In the genomic region with DNA sequence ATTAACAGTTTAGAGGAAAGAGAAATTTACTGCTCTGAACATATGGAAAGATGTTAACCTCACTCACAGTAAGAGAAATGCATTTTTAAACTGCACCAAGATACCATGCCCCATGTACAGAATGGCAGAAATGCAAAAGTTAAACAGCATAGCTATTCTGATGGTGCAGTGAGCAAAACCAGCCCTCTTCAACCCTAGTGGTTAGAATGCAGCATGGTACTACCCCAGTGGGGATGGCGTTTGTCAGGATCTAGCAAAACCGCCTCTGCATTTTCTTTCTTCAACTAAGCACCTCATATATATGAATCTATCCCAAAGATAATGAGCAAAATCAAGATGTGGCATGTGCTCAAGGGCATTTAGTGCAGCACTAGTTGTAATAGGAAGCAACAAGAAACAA, we compare ENCODE assay signal across 23 cellular contexts.
A peak's percentile ranks its signal among the peaks of the same experiment; 100 is the strongest.
DNase-seq lines count a peak whose midpoint lies in the region; ATAC-seq, FAIRE-seq and TF ChIP-seq lines count a peak whose summit lies in the region.
"Had no signal": no experiment of that assay in that cellular context is flagged by ENCODE, and none has a peak within 500 bp of the region (broad histone marks: within the 10 kb centered on the region; RNA-seq: fewer than 3 reads in every experiment).

No MANE protein-coding gene starts in this region.

- SMC1A ChIA-PET in GM12878 (lab: Charles Lee; ENCODE audit: uncharacterized antibody, unreplicated experiment): interaction anchor here (0.6 to 1.6 kb wide), 3 partner anchors 10 to 233 kb away, joined by 3 to 4 read pairs (median 3); no protein-coding TSS in a partner anchor

- H3K27me3 ChIP-seq in HCT116 (ENCODE audit: insufficient read depth, low read length): no peaks in the 10 kb centered on the region
- no peaks in the 10 kb centered on the region for H3K27me3 ChIP-seq in GM12878 (replicated peaks in 1 of 2; ENCODE audit: control insufficient read depth in 2 of 2, insufficient read depth in 2 of 2, low read length in 1 of 2)
- no peaks in the 10 kb centered on the region for H3K27me3 ChIP-seq in mesendoderm (ENCODE audit: insufficient read depth, low read length, poor library complexity)
- H3K27me3 ChIP-seq: BE2C, MG63, SJCRH30 had no signal

- H3K27ac Mint-ChIP-seq in type B pancreatic cell: no peak overlapping the region
- H3K27ac Mint-ChIP-seq: CD14-positive monocyte had no signal

- H2AFZ ChIP-seq in HCT116 (ENCODE audit: low read depth, low read length, poor library complexity, severe bottlenecking) (no peak overlapping the region), GM12878 (ENCODE audit: control insufficient read depth, low read depth, low read length) (no peak overlapping the region)

- H3K9ac ChIP-seq in HCT116 (ENCODE audit: low read length) (no peak overlapping the region), GM12878 (ENCODE audit: control insufficient read depth, insufficient read depth, low read length) (no peak overlapping the region), mesendoderm (ENCODE audit: low read length) (no peak overlapping the region)

- RAD21 ChIA-PET in HCT116 (lab: Charles Lee; ENCODE audit: low non-redundant PET in 1 of 2, low total read pairs in 2 of 2, uncharacterized antibody in 2 of 2, unreplicated experiment in 2 of 2) (no interaction called here), GM12878 (lab: Charles Lee; ENCODE audit: unreplicated experiment) (no interaction called here)

- H3K79me2 ChIP-seq in HCT116 (ENCODE audit: insufficient read depth, low read length): no peaks in the 10 kb centered on the region
- H3K79me2 ChIP-seq in GM12878 (ENCODE audit: control insufficient read depth, insufficient read depth, low read length): no peaks in the 10 kb centered on the region
- H3K79me2 ChIP-seq in mesendoderm (ENCODE audit: control insufficient read depth, insufficient read depth, low read length): no peaks in the 10 kb centered on the region

- TF ChIP-seq RAD21 in HCT116 (IDR thresholded peaks at IDR 0.05; ENCODE audit: low read depth): no peak
- TF ChIP-seq RAD21 in GM12878 (IDR thresholded peaks at IDR 0.05; ENCODE audit: insufficient read depth, low read depth, low read length): no peak

- H4K20me1 ChIP-seq in HCT116 (ENCODE audit: insufficient read depth): no peaks in the 10 kb centered on the region
- no peaks in the 10 kb centered on the region for H4K20me1 ChIP-seq in GM12878 (ENCODE audit: control insufficient read depth, insufficient read depth)

- CTCF ChIA-PET in HCT116 (lab: Charles Lee) (no interaction called here), GM12878 (lab: Yijun Ruan, JAX) (no interaction called here)

- no peak overlapping the region for H2BK15ac ChIP-seq in mesendoderm (replicated peaks; ENCODE audit: low read depth)

- no peak overlapping the region for H4K5ac ChIP-seq in mesendoderm (ENCODE audit: low read length)

- WGBS in GM12878 (ENCODE audit: insufficient coverage, insufficient replicate concordance, low lambda C conversion rate, missing lambda C conversion rate): 95% methylated on average over 2 of the region's 2 CpGs
- WGBS in mesendoderm (ENCODE audit: extremely low coverage, insufficient coverage, low lambda C conversion rate): no CpG with 5 or more reads among the region's 2 CpGs

- no peaks in the 10 kb centered on the region for H3K27me3 Mint-ChIP-seq in type B pancreatic cell

- H3K23ac ChIP-seq in mesendoderm (ENCODE audit: low read length): no peak overlapping the region

- peak; percentile 63; the same call in 1 of the 2 replicates for ATAC-seq in HCT116
- ATAC-seq in GM12878: peak; percentile 34; the same call in 2 of the 3 replicates
- ATAC-seq in Right ventricle myocardium superior (ENCODE audit: poor library complexity): no peak
- ATAC-seq: SK-N-SH treated with all-trans-retinoic acid at 6 μM for 48 hours had no signal

- no peak overlapping the region for H3K18ac ChIP-seq in mesendoderm (ENCODE audit: low read length)

- in situ Hi-C loops in GM12878 (cut with MboI): no loop called here

- H3K36me3 Mint-ChIP-seq in type B pancreatic cell: peaks cover 16% of the 10 kb centered on the region

- H2BK5ac ChIP-seq in mesendoderm (ENCODE audit: low read length): no peak overlapping the region

- H3K56ac ChIP-seq in mesendoderm (ENCODE audit: low read length): no peak overlapping the region

- H3K9me3 Mint-ChIP-seq in type B pancreatic cell: no peaks in the 10 kb centered on the region
- H3K9me3 Mint-ChIP-seq: CD14-positive monocyte had no signal

- POLR2A ChIA-PET in HCT116 (lab: Charles Lee): no interaction called here
- POLR2A ChIA-PET in GM12878 (lab: Charles Lee): no interaction called here

- H3K9me3 ChIP-seq in HCT116 (ENCODE audit: control insufficient read depth in 1 of 2, insufficient read depth in 1 of 2, low read depth in 1 of 2, low read length in 2 of 2): no peaks in the 10 kb centered on the region
- H3K9me3 ChIP-seq in GM12878 (replicated peaks; ENCODE audit: control insufficient read depth, insufficient read depth, low read length): no peaks in the 10 kb centered on the region
- H3K9me3 ChIP-seq: BE2C, MG63, SJCRH30 had no signal

- H4K8ac ChIP-seq in mesendoderm (ENCODE audit: low read depth, low read length): no peak overlapping the region

- FAIRE-seq in GM12878 (lab: Jason Lieb, UNC): no peak
- FAIRE-seq: HTR-8/SVneo, RCC 7860 had no signal

- no peak for DNase-seq in HCT116 (ENCODE audit: low read depth, low spot score)
- DNase-seq in GM12878 (ENCODE audit: low read depth, low spot score): no peak
- peak; percentile 6 for DNase-seq in mesendoderm
- DNase-seq in type B pancreatic cell (ENCODE audit: extremely low spot score, unreplicated experiment): no peak
- no peak for DNase-seq in Right ventricle myocardium superior
- DNase-seq in activated effector memory CD4-positive, alpha-beta T cell treated with Interleukin-2 at 50 U/mL for 16 hours: no peak
- DNase-seq in posterior vena cava (ENCODE audit: low spot score): no peak
- DNase-seq: BE2C, Calu3, KG1, MG63, NCI-H1105 treated with DMSO at 0.1 percent for 48 hours, NCI-H146, NCI-H1930, NCI-H2107, NCI-H446, NCI-H524 treated with DMSO at 0.1 percent for 48 hours, NCI-H774, SJCRH30 had no signal

- no peak overlapping the region for H3K27ac ChIP-seq in HCT116 (ENCODE audit: low read depth, low read length)
- H3K27ac ChIP-seq in GM12878 (ENCODE audit: control insufficient read depth, insufficient read depth): no peak overlapping the region
- no peak overlapping the region for H3K27ac ChIP-seq in mesendoderm (ENCODE audit: low read depth, low read length)
- H3K27ac ChIP-seq: SJCRH30 had no signal

- no peaks in the 10 kb centered on the region for H3K4me1 ChIP-seq in HCT116 (ENCODE audit: control insufficient read depth in 1 of 2, insufficient read depth in 2 of 2, low read length in 2 of 2)
- peaks cover 3% of the 10 kb centered on the region; the same call in 1 of the 2 replicates for H3K4me1 ChIP-seq in GM12878 (ENCODE audit: control insufficient read depth, insufficient read depth, low read length)
- H3K4me1 ChIP-seq in mesendoderm (ENCODE audit: control insufficient read depth, low read depth, low read length): peaks cover 2% of the 10 kb centered on the region
- H3K4me1 ChIP-seq: BE2C, SJCRH30 had no signal

- H3K4me3 ChIP-seq in HCT116 (replicated peaks in 1 of 2; ENCODE audit: low read depth in 1 of 2, low read length in 2 of 2) (no peak overlapping the region), GM12878 (no peak overlapping the region), mesendoderm (ENCODE audit: low read length) (no peak overlapping the region)
- H3K4me3 ChIP-seq: MG63, SJCRH30 had no signal

- BruUV-seq in HCT116 (replicated peaks; lab: Mats Ljungman, UMichigan) (no TSS peak), GM12878 (replicated peaks; lab: Mats Ljungman, UMichigan) (no TSS peak)

- no peak overlapping the region for H2AK5ac ChIP-seq in mesendoderm (ENCODE audit: low read length)

- H3K4me1 Mint-ChIP-seq in type B pancreatic cell (ENCODE audit: unreplicated experiment): no peaks in the 10 kb centered on the region
- H3K4me1 Mint-ChIP-seq: CD14-positive monocyte had no signal

- H3K79me1 ChIP-seq in mesendoderm (ENCODE audit: low read length): no peaks in the 10 kb centered on the region

- no peaks in the 10 kb centered on the region for H3K9me2 ChIP-seq in HCT116 (ENCODE audit: insufficient read depth)

- no peak overlapping the region for H3K4ac ChIP-seq in mesendoderm (ENCODE audit: low read depth, low read length)

- intact Hi-C loops in HCT116 (cut with micrococcal nuclease): no loop called here
- intact Hi-C loops in GM12878 (cut with micrococcal nuclease; ENCODE audit: unreplicated experiment): loop anchor here (5.0 kb wide), 1 partner anchor 235 kb away; no protein-coding TSS in a partner anchor
- intact Hi-C loops in Right ventricle myocardium superior (cut with DNase I): no loop called here
- intact Hi-C loops in posterior vena cava (cut with DNase I): no loop called here

- no peak overlapping the region for H3K4me3 Mint-ChIP-seq in type B pancreatic cell
- H3K4me3 Mint-ChIP-seq: CD14-positive monocyte had no signal

- H2BK120ac ChIP-seq in mesendoderm (ENCODE audit: low read depth, low read length): no peak overlapping the region

- H3K36me3 ChIP-seq in HCT116 (ENCODE audit: control insufficient read depth in 1 of 2, insufficient read depth in 2 of 2, low read length in 2 of 2) (no peaks in the 10 kb centered on the region), GM12878 (ENCODE audit: control insufficient read depth in 2 of 2, insufficient read depth in 2 of 2, low read length in 1 of 2) (peaks cover 0 to 31% of the 10 kb centered on the region in 2 experiments), mesendoderm (ENCODE audit: control insufficient read depth, insufficient read depth, low read length) (no peaks in the 10 kb centered on the region)
- H3K36me3 ChIP-seq: MG63 had no signal

- no peak overlapping the region for H3K4me2 ChIP-seq in HCT116 (ENCODE audit: low read length)
- H3K4me2 ChIP-seq in GM12878 (ENCODE audit: control insufficient read depth, insufficient read depth): no peak overlapping the region
- no peak overlapping the region for H3K4me2 ChIP-seq in mesendoderm (ENCODE audit: low read length)

- TF ChIP-seq POLR2A in HCT116 (IDR thresholded peaks at IDR 0.05; ENCODE audit: borderline replicate concordance, extremely low read depth, insufficient read depth, insufficient read length): no peak
- no peak for TF ChIP-seq POLR2A in GM12878 (IDR thresholded peaks at IDR 0.05; ENCODE audit: low read depth, low read length)

- TF ChIP-seq CTCF in HCT116 (IDR thresholded peaks at IDR 0.05 in 2 of 3, conservative IDR thresholded peaks at IDR 0.05 in 1 of 3; ENCODE audit: borderline replicate concordance in 1 of 3, insufficient read depth in 1 of 3, low read depth in 2 of 3, low read length in 2 of 3): peak in 2 of 3 experiments; percentile 20 to 34; a peak in 3 of 6 replicates
- TF ChIP-seq CTCF in GM12878 (IDR thresholded peaks at IDR 0.05 in 2 of 3, conservative IDR thresholded peaks at IDR 0.05 in 1 of 3; ENCODE audit: control insufficient read depth in 2 of 3, extremely low read depth in 1 of 3, insufficient read depth in 1 of 3, low read depth in 3 of 3, low read length in 3 of 3): peak in 1 of 3 experiments; percentile 10; a peak in 1 of 6 replicates
- peak; percentile 39 for TF ChIP-seq CTCF in type B pancreatic cell (conservative IDR thresholded peaks at IDR 0.05)

- TF ChIP-seq EP300 in GM12878 (IDR thresholded peaks at IDR 0.05; ENCODE audit: borderline replicate concordance in 1 of 2, control insufficient read depth in 1 of 2, low read depth in 2 of 2, low read length in 2 of 2): no peak
